In the genomic region with DNA sequence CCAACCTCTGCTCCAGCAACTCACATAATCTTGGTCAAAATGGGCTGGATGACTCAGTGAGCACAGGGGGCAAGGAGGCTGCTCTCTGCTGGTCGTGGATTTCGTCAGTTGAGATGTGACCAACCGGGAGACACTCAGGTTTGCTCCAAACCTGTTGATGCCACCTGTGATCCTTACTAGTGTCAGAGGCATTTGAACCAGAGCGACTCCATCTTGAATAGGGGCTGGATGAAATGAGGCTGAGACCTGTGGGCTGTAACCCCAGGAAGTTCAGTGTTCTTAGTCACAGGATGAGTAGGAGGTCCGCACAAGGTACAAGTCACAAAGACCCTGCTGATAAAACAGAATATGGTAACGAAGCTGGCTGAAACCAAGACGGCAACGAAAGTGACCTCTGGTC, we compare ENCODE assay signal across 18 cellular contexts.
DNase-seq lines count a peak whose midpoint lies in the region; ATAC-seq and FAIRE-seq lines count a peak whose summit lies in the region.
"Had no signal": no experiment of that assay in that cellular context is flagged by ENCODE, and none has a peak within 500 bp of the region (broad histone marks: within the 10 kb centered on the region; RNA-seq: fewer than 3 reads in every experiment).

No MANE protein-coding gene starts in this region.

- H3K27me3 ChIP-seq in BLaER1 treated with 17β-estradiol and CSF1 and Interleukin-3, amounts not matched to agents 10 nM and 100 nM = no peaks in the 10 kb centered on the region

- H3K27ac ChIP-seq in BLaER1 treated with 17β-estradiol and CSF1 and Interleukin-3, amounts not matched to agents 10 nM and 100 nM = peak overlapping the region in 1 of 11 experiments; percentile 7; a peak in 1 of 22 replicates
- H3K27ac ChIP-seq: C4-2B had no signal

- FAIRE-seq in HTR-8/SVneo (lab: Jason Lieb, UNC) = peak; percentile 64
- FAIRE-seq: A204.1, D721Med, GM12892 had no signal

- no peaks in the 10 kb centered on the region for H3K9me3 ChIP-seq in BLaER1 treated with 17β-estradiol and CSF1 and Interleukin-3, amounts not matched to agents 10 nM and 100 nM (replicated peaks in 1 of 11)

- H3K4me1 Mint-ChIP-seq in stimulated activated effector memory CD8-positive, alpha-beta T cell treated with anti-CD3 and anti-CD28 coated beads, Interleukin-12 subunit alpha, Interleukin-12 subunit beta, amount 100 ng/mL, for 72 hours = no peaks in the 10 kb centered on the region
- H3K4me1 Mint-ChIP-seq: B cell; CD4-positive, alpha-beta memory T cell had no signal

- H3K9ac ChIP-seq in BLaER1 treated with 17β-estradiol and CSF1 and Interleukin-3, amounts not matched to agents 10 nM and 100 nM = no peak overlapping the region

- H3K4me2 ChIP-seq in BLaER1 treated with 17β-estradiol and CSF1 and Interleukin-3, amounts not matched to agents 10 nM and 100 nM = peak overlapping the region in 7 of 11 experiments; percentile 2 to 55 (median 35); a peak in 10 of 22 replicates

- no peaks in the 10 kb centered on the region for H3K36me3 Mint-ChIP-seq in stimulated activated effector memory CD8-positive, alpha-beta T cell treated with anti-CD3 and anti-CD28 coated beads, Interleukin-12 subunit alpha, Interleukin-12 subunit beta, amount 100 ng/mL, for 72 hours
- H3K36me3 Mint-ChIP-seq: CD4-positive, alpha-beta memory T cell had no signal

- no peak overlapping the region for H3K27ac Mint-ChIP-seq in stimulated activated effector memory CD8-positive, alpha-beta T cell treated with anti-CD3 and anti-CD28 coated beads, Interleukin-12 subunit alpha, Interleukin-12 subunit beta, amount 100 ng/mL, for 72 hours
- H3K27ac Mint-ChIP-seq: B cell; CD4-positive, alpha-beta memory T cell had no signal

- no peaks in the 10 kb centered on the region for H4K20me1 ChIP-seq in BLaER1 treated with 17β-estradiol and CSF1 and Interleukin-3, amounts not matched to agents 10 nM and 100 nM

- H3K9me3 Mint-ChIP-seq in stimulated activated effector memory CD8-positive, alpha-beta T cell treated with anti-CD3 and anti-CD28 coated beads, Interleukin-12 subunit alpha, Interleukin-12 subunit beta, amount 100 ng/mL, for 72 hours = no peaks in the 10 kb centered on the region
- H3K9me3 Mint-ChIP-seq: CD4-positive, alpha-beta memory T cell; H9 had no signal

- DNase-seq in HTR-8/SVneo (ENCODE audit: insufficient read length, low spot score) (no peak), ecto neural progenitor cell (ENCODE audit: low spot score) (peak; percentile 10), cortex of kidney (lab: John Stamatoyannopoulos, UW) (no peak)
- no peak for DNase-seq in stimulated activated effector memory CD8-positive, alpha-beta T cell treated with anti-CD3 and anti-CD28 coated beads, Interleukin-12 subunit alpha, Interleukin-12 subunit beta, amount 100 ng/mL, for 72 hours (ENCODE audit: low spot score in 2 of 2)
- DNase-seq: CD4-positive, alpha-beta memory T cell; DMS153; DND-41; GDM1; GOT3; H9 had no signal

- H3K4me1 ChIP-seq in BLaER1 treated with 17β-estradiol and CSF1 and Interleukin-3, amounts not matched to agents 10 nM and 100 nM = peaks cover 52 to 75% (median 61%) of the 10 kb centered on the region in 10 experiments

- H3K36me3 ChIP-seq in BLaER1 treated with 17β-estradiol and CSF1 and Interleukin-3, amounts not matched to agents 10 nM and 100 nM = no peaks in the 10 kb centered on the region

- H3K4me3 ChIP-seq in BLaER1 treated with 17β-estradiol and CSF1 and Interleukin-3, amounts not matched to agents 10 nM and 100 nM = no peak overlapping the region

- peak; percentile 42 for ATAC-seq in stimulated activated effector memory CD8-positive, alpha-beta T cell treated with anti-CD3 and anti-CD28 coated beads, Interleukin-12 subunit alpha, Interleukin-12 subunit beta, amount 100 ng/mL, for 72 hours
- ATAC-seq in GM21360 (IDR thresholded peaks at IDR 0.05; ENCODE audit: unreplicated experiment) (no peak), HG03175 (IDR thresholded peaks at IDR 0.05; ENCODE audit: unreplicated experiment) (no peak)

- H3K4me3 Mint-ChIP-seq in stimulated activated effector memory CD8-positive, alpha-beta T cell treated with anti-CD3 and anti-CD28 coated beads, Interleukin-12 subunit alpha, Interleukin-12 subunit beta, amount 100 ng/mL, for 72 hours = no peak overlapping the region
- H3K4me3 Mint-ChIP-seq: B cell; CD4-positive, alpha-beta memory T cell; H9 had no signal
